Comparison of ENCODE assay signal across 15 cellular contexts in genomic region chr2:64624108-64624610, GRCh38. TPM values are rescaled to one million over a fixed set of nuclear protein-coding genes. Genes with fewer than 3 reads are reported as not detected.
DNase-seq lines count a peak whose midpoint lies in the region; ATAC-seq and TF ChIP-seq lines count a peak whose summit lies in the region.
"Had no signal": no experiment of that assay in that cellular context is flagged by ENCODE, and none has a peak within 500 bp of the region (broad histone marks: within the 10 kb centered on the region; RNA-seq: fewer than 3 reads in every experiment).

No MANE protein-coding gene starts in this region.

- in situ Hi-C loops in KBM-7 (cut with MboI; ENCODE audit: low pct_unique_long_range_greater_than_20kb, low sequenced_read_pairs), result loop anchor here (25.0 kb wide), 1 partner anchor 413 kb away; no protein-coding TSS in a partner anchor

- no peaks in the 10 kb centered on the region for H3K79me2 ChIP-seq in SK-N-SH (ENCODE audit: insufficient read depth)

- no peaks in the 10 kb centered on the region for H3K27me3 Mint-ChIP-seq in natural killer cell treated with Interleukin-12 subunit alpha and Interleukin-12 subunit beta and Interleukin-15 and Interleukin-18, amount 100 ng/mL, for 72 hours
- peaks cover 0 to 5% of the 10 kb centered on the region in 2 donors for H3K27me3 Mint-ChIP-seq in natural killer cell (ENCODE audit: low read depth in 2 of 2)

- TF ChIP-seq POLR2A in sigmoid colon (IDR thresholded peaks at IDR 0.05), result no peak

- no peaks in the 10 kb centered on the region for H3K9me3 ChIP-seq in sigmoid colon
- H3K9me3 ChIP-seq in SK-N-SH, result no peaks in the 10 kb centered on the region
- H3K9me3 ChIP-seq: BE2C had no signal

- H3K27ac Mint-ChIP-seq in natural killer cell treated with Interleukin-12 subunit alpha and Interleukin-12 subunit beta and Interleukin-15 and Interleukin-18, amount 100 ng/mL, for 72 hours, result no peak overlapping the region
- H3K27ac Mint-ChIP-seq in natural killer cell, result no peak overlapping the region
- H3K27ac Mint-ChIP-seq: CD8-positive, alpha-beta T cell had no signal

- H2AFZ ChIP-seq in SK-N-SH (ENCODE audit: low read depth), result no peak overlapping the region
- H2AFZ ChIP-seq: GM23248 had no signal

- H3K27me3 ChIP-seq in sigmoid colon (no peaks in the 10 kb centered on the region), SK-N-SH (ENCODE audit: insufficient read depth) (no peaks in the 10 kb centered on the region)
- H3K27me3 ChIP-seq: BE2C had no signal

- H3K4me1 ChIP-seq in sigmoid colon (peaks cover 0 to 24% (median 19%) of the 10 kb centered on the region in 4 donors), SK-N-SH (ENCODE audit: control insufficient read depth in 1 of 2, insufficient read depth in 2 of 2, low read depth in 1 of 2, low read length in 1 of 2) (peaks cover 0 to 29% of the 10 kb centered on the region in 2 experiments; a peak in 2 of 4 replicates)

- H3F3A ChIP-seq in SK-N-SH (replicated peaks; ENCODE audit: insufficient read depth), result no peaks in the 10 kb centered on the region

- H3K9me2 ChIP-seq in SK-N-SH, result no peaks in the 10 kb centered on the region

- POLR2A ChIA-PET in SK-N-SH (lab: Yijun Ruan, JAX), result no interaction called here

- H3K9ac ChIP-seq in SK-N-SH, result no peak overlapping the region
- H3K9ac ChIP-seq: GM23248 had no signal

- CTCF ChIA-PET in SK-N-SH (lab: Yijun Ruan, JAX), result interaction anchor here (0.8 to 2.2 kb wide), 5 partner anchors 8 to 39 kb away, joined by 3 to 10 read pairs (median 3); no protein-coding TSS in a partner anchor

- no peak for TF ChIP-seq EP300 in sigmoid colon (IDR thresholded peaks at IDR 0.05)
- TF ChIP-seq EP300 in SK-N-SH (IDR thresholded peaks at IDR 0.05; ENCODE audit: borderline replicate concordance in 1 of 2, low read depth in 1 of 2, low read length in 1 of 2), result no peak

- H4K20me1 ChIP-seq in SK-N-SH (ENCODE audit: insufficient read depth), result no peaks in the 10 kb centered on the region

- H3K4me3 ChIP-seq in sigmoid colon (no peak overlapping the region), SK-N-SH (ENCODE audit: low read depth in 2 of 2, low read length in 1 of 2) (no peak overlapping the region)
- H3K4me3 ChIP-seq: GM23248 had no signal

- H3K9me3 Mint-ChIP-seq in natural killer cell treated with Interleukin-12 subunit alpha and Interleukin-12 subunit beta and Interleukin-15 and Interleukin-18, amount 100 ng/mL, for 72 hours, result no peaks in the 10 kb centered on the region
- no peaks in the 10 kb centered on the region for H3K9me3 Mint-ChIP-seq in natural killer cell
- H3K9me3 Mint-ChIP-seq: CD8-positive, alpha-beta T cell had no signal

- ATAC-seq in natural killer cell treated with Interleukin-12 subunit alpha and Interleukin-12 subunit beta and Interleukin-15 and Interleukin-18, amount 100 ng/mL, for 72 hours, result no peak
- ATAC-seq in natural killer cell (no peak), left lobe of liver (no peak), HG02885 (IDR thresholded peaks at IDR 0.05; ENCODE audit: poor library complexity, unreplicated experiment) (no peak)
- ATAC-seq: CD8-positive, alpha-beta T cell had no signal

- H3K4me2 ChIP-seq in SK-N-SH, result no peak overlapping the region

- WGBS in sigmoid colon, 2 donors, result 92 to 95% methylated on average over 6 of the region's 6 CpGs
- 91% methylated on average over 5 of the region's 6 CpGs for WGBS in SK-N-SH (ENCODE audit: low lambda C conversion rate)

- no peaks in the 10 kb centered on the region for H3K36me3 ChIP-seq in sigmoid colon
- no peaks in the 10 kb centered on the region for H3K36me3 ChIP-seq in SK-N-SH (replicated peaks in 1 of 2; ENCODE audit: control insufficient read depth in 1 of 2, insufficient read depth in 2 of 2, low read length in 1 of 2)
- H3K36me3 ChIP-seq: BE2C had no signal

- DNase-seq in natural killer cell treated with Interleukin-12 subunit alpha and Interleukin-12 subunit beta and Interleukin-15 and Interleukin-18, amount 100 ng/mL, for 72 hours (ENCODE audit: low spot score), result peak; percentile 52
- no peak for DNase-seq in natural killer cell
- DNase-seq in left lobe of liver (ENCODE audit: low spot score), result peak; percentile 30
- DNase-seq in sigmoid colon, result peak; percentile 18
- DNase-seq in KBM-7, result no peak
- no peak for DNase-seq in SK-N-SH
- DNase-seq: BE2C; CD8-positive, alpha-beta T cell; COR-L47; DMS153; DMS79 treated with DMSO at 0.1 percent for 48 hours; EL; GM23248 had no signal

- H3K4me1 Mint-ChIP-seq in natural killer cell treated with Interleukin-12 subunit alpha and Interleukin-12 subunit beta and Interleukin-15 and Interleukin-18, amount 100 ng/mL, for 72 hours (ENCODE audit: low read depth in 2 of 2), result no peaks in the 10 kb centered on the region
- peaks cover 0 to 16% of the 10 kb centered on the region in 2 donors for H3K4me1 Mint-ChIP-seq in natural killer cell

- H3K36me3 Mint-ChIP-seq in natural killer cell treated with Interleukin-12 subunit alpha and Interleukin-12 subunit beta and Interleukin-15 and Interleukin-18, amount 100 ng/mL, for 72 hours, result no peaks in the 10 kb centered on the region
- no peaks in the 10 kb centered on the region for H3K36me3 Mint-ChIP-seq in natural killer cell
- H3K36me3 Mint-ChIP-seq: CD8-positive, alpha-beta T cell had no signal

- no peak for TF ChIP-seq CTCF in natural killer cell (IDR thresholded peaks at IDR 0.05)
- TF ChIP-seq CTCF in sigmoid colon (IDR thresholded peaks at IDR 0.05), result no peak
- no peak for TF ChIP-seq CTCF in SK-N-SH (IDR thresholded peaks at IDR 0.05)

- no peak overlapping the region for H3K27ac ChIP-seq in sigmoid colon
- H3K27ac ChIP-seq in SK-N-SH (ENCODE audit: low read depth in 2 of 2, low read length in 1 of 2), result no peak overlapping the region
- H3K27ac ChIP-seq: C4-2B, GM23248 had no signal

- no peak overlapping the region for H3K4me3 Mint-ChIP-seq in natural killer cell treated with Interleukin-12 subunit alpha and Interleukin-12 subunit beta and Interleukin-15 and Interleukin-18, amount 100 ng/mL, for 72 hours
- no peak overlapping the region for H3K4me3 Mint-ChIP-seq in natural killer cell
- H3K4me3 Mint-ChIP-seq: CD8-positive, alpha-beta T cell had no signal

- TF ChIP-seq RAD21 in SK-N-SH (IDR thresholded peaks at IDR 0.05; ENCODE audit: low read length), result no peak

- intact Hi-C loops in natural killer cell (cut with micrococcal nuclease), result no loop called here
- intact Hi-C loops in sigmoid colon (cut with DNase I), result no loop called here

TF ChIP-seq in SK-N-SH, 30 proteins besides CTCF, POLR2A, EP300 and RAD21:
- TF ChIP-seq EZH2phosphoT487 (IDR thresholded peaks at IDR 0.05; ENCODE audit: borderline replicate concordance, low read depth) (no peak), NFIC (IDR thresholded peaks at IDR 0.05; ENCODE audit: borderline replicate concordance) (no peak), RXRA (IDR thresholded peaks at IDR 0.05; ENCODE audit: borderline replicate concordance, low read depth) (no peak)

RNA-seq across cellular contexts. Expression of gene SERTAD2, which starts 29.6 kb away (rescaled TPM):
- 10 to 100 TPM; 15.6 to 23.9 TPM for total RNA-seq in natural killer cell treated with Interleukin-12 subunit alpha and Interleukin-12 subunit beta and Interleukin-15 and Interleukin-18, amount 100 ng/mL, for 72 hours
- total RNA-seq in natural killer cell (10 to 100 TPM; 45.6 to 71.2 (median 55.8) TPM), left lobe of liver (13.8 TPM), sigmoid colon (10 to 100 TPM in 2 of 4 donors, 1 to 10 TPM in 2; 7.2 to 14.3 (median 10.5) TPM)
- polyA plus RNA-seq in sigmoid colon (10 to 100 TPM in 1 of 3 donors, 1 to 10 TPM in 2; 6.9 to 13.8 (median 8.4) TPM), SK-N-SH (2012; rRNA removed) (8.8 and 9.1 TPM in 2 replicates)
- polyA plus RNA-seq in SK-N-SH (2012; cell fraction: cytosol; rRNA removed), result 11.3 and 12.6 TPM in 2 replicates
- 5.9 and 7.3 TPM in 2 replicates for polyA plus RNA-seq in SK-N-SH (2012; cell fraction: nucleus; rRNA removed)

Comparison
In these comparisons a context has a peak if more than half of its experiments do, and no peak if none do; other contexts are left out.
1. DNase-seq: peak in natural killer cell treated with Interleukin-12 subunit alpha and Interleukin-12 subunit beta and Interleukin-15 and Interleukin-18, amount 100 ng/mL, for 72 hours (single experiment), left lobe of liver (single experiment) and sigmoid colon (single experiment); none in natural killer cell (single experiment), KBM-7 (single experiment) and SK-N-SH (single experiment).